Comparison of ENCODE assay signal across 1 cellular context in genomic region chrX:40173662-40174593, GRCh38.
TF ChIP-seq lines count a peak whose summit lies in the region.

No MANE protein-coding gene starts in this region.

TF ChIP-seq in HepG2, 621 proteins besides CTCF, POLR2A, EP300 and RAD21 (continued from another document and continues in another):
- TF ChIP-seq ASH2L (IDR thresholded peaks at IDR 0.05; ENCODE audit: insufficient read length, low read depth, low read length) (peak; percentile 53), ZNF776 (CRISPR knock-in tag; IDR thresholded peaks at IDR 0.05) (no peak), ZFY (CRISPR knock-in tag; IDR thresholded peaks at IDR 0.05) (peak; percentile 47; the same call in 1 of the 2 replicates), HNRNPLL (IDR thresholded peaks at IDR 0.05; ENCODE audit: low read depth, low read length, poor library complexity, severe bottlenecking) (peak; percentile 45), THAP11 (CRISPR knock-in tag; IDR thresholded peaks at IDR 0.05) (peak; percentile 1; the same call in 1 of the 2 replicates), ZC3H13 (CRISPR knock-in tag; IDR thresholded peaks at IDR 0.05) (no peak), ZNF503 (CRISPR knock-in tag; IDR thresholded peaks at IDR 0.05) (peak; percentile 32; the same call in 1 of the 2 replicates), GPN1 (CRISPR knock-in tag; IDR thresholded peaks at IDR 0.05; ENCODE audit: borderline replicate concordance) (no peak), ZNF770 (CRISPR knock-in tag; IDR thresholded peaks at IDR 0.05) (peak; percentile 93), ZNF121 (CRISPR knock-in tag; IDR thresholded peaks at IDR 0.05) (0 out of 2 replicates have a peak, but pooled peaks have one; percentile 15), CREB1 (IDR thresholded peaks at IDR 0.05) (no peak), CREB1 (CRISPR knock-in tag; IDR thresholded peaks at IDR 0.05) (peak; percentile 31; the same call in 1 of the 2 replicates), KDM6A (CRISPR knock-in tag; IDR thresholded peaks at IDR 0.05; ENCODE audit: low read depth) (0 out of 2 replicates have a peak, but pooled peaks have one; percentile 24), ZBTB34 (CRISPR knock-in tag; IDR thresholded peaks at IDR 0.05) (peak; percentile 86; the same call in 1 of the 2 replicates), NCOR1 (IDR thresholded peaks at IDR 0.05; ENCODE audit: borderline replicate concordance, low read length) (peak; percentile 29), FOXJ3 (CRISPR knock-in tag; IDR thresholded peaks at IDR 0.05; ENCODE audit: borderline replicate concordance) (no peak), MYC (CRISPR knock-in tag; IDR thresholded peaks at IDR 0.05; ENCODE audit: borderline replicate concordance) (peak; percentile 36; the same call in 1 of the 2 replicates), ZNF543 (CRISPR knock-in tag; IDR thresholded peaks at IDR 0.05) (no peak), ZNF143 (CRISPR knock-in tag; IDR thresholded peaks at IDR 0.05) (peak; percentile 63), PHF21A (CRISPR knock-in tag; IDR thresholded peaks at IDR 0.05) (peak; percentile 22), ZNF674 (CRISPR knock-in tag; IDR thresholded peaks at IDR 0.05; ENCODE audit: low read depth) (no peak), ZNF124 (CRISPR knock-in tag; IDR thresholded peaks at IDR 0.05) (peak; percentile 34; the same call in 1 of the 2 replicates), AHR (CRISPR knock-in tag; IDR thresholded peaks at IDR 0.05) (peak; percentile 25; the same call in 1 of the 2 replicates), STAG1 (CRISPR knock-in tag; IDR thresholded peaks at IDR 0.05) (peak; percentile 35), E2F1 (CRISPR knock-in tag; IDR thresholded peaks at IDR 0.05) (no peak), MAFG (CRISPR knock-in tag; IDR thresholded peaks at IDR 0.05) (no peak), NFE2 (CRISPR knock-in tag; IDR thresholded peaks at IDR 0.05) (no peak), NR2F6 (IDR thresholded peaks at IDR 0.05) (peak; percentile 50), NR2F6 (CRISPR knock-in tag; IDR thresholded peaks at IDR 0.05) (peak; percentile 20; the same call in 1 of the 2 replicates)
- TF ChIP-seq, protein P1, sequence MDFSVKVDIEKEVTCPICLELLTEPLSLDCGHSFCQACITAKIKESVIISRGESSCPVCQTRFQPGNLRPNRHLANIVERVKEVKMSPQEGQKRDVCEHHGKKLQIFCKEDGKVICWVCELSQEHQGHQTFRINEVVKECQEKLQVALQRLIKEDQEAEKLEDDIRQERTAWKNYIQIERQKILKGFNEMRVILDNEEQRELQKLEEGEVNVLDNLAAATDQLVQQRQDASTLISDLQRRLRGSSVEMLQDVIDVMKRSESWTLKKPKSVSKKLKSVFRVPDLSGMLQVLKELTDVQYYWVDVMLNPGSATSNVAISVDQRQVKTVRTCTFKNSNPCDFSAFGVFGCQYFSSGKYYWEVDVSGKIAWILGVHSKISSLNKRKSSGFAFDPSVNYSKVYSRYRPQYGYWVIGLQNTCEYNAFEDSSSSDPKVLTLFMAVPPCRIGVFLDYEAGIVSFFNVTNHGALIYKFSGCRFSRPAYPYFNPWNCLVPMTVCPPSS (IDR thresholded peaks at IDR 0.05), result no peak
- TF ChIP-seq, protein P2, sequence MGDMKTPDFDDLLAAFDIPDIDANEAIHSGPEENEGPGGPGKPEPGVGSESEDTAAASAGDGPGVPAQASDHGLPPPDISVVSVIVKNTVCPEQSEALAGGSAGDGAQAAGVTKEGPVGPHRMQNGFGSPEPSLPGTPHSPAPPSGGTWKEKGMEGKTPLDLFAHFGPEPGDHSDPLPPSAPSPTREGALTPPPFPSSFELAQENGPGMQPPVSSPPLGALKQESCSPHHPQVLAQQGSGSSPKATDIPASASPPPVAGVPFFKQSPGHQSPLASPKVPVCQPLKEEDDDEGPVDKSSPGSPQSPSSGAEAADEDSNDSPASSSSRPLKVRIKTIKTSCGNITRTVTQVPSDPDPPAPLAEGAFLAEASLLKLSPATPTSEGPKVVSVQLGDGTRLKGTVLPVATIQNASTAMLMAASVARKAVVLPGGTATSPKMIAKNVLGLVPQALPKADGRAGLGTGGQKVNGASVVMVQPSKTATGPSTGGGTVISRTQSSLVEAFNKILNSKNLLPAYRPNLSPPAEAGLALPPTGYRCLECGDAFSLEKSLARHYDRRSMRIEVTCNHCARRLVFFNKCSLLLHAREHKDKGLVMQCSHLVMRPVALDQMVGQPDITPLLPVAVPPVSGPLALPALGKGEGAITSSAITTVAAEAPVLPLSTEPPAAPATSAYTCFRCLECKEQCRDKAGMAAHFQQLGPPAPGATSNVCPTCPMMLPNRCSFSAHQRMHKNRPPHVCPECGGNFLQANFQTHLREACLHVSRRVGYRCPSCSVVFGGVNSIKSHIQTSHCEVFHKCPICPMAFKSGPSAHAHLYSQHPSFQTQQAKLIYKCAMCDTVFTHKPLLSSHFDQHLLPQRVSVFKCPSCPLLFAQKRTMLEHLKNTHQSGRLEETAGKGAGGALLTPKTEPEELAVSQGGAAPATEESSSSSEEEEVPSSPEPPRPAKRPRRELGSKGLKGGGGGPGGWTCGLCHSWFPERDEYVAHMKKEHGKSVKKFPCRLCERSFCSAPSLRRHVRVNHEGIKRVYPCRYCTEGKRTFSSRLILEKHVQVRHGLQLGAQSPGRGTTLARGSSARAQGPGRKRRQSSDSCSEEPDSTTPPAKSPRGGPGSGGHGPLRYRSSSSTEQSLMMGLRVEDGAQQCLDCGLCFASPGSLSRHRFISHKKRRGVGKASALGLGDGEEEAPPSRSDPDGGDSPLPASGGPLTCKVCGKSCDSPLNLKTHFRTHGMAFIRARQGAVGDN (CRISPR knock-in tag; IDR thresholded peaks at IDR 0.05), result peak; percentile 69
- TF ChIP-seq, protein P3, sequence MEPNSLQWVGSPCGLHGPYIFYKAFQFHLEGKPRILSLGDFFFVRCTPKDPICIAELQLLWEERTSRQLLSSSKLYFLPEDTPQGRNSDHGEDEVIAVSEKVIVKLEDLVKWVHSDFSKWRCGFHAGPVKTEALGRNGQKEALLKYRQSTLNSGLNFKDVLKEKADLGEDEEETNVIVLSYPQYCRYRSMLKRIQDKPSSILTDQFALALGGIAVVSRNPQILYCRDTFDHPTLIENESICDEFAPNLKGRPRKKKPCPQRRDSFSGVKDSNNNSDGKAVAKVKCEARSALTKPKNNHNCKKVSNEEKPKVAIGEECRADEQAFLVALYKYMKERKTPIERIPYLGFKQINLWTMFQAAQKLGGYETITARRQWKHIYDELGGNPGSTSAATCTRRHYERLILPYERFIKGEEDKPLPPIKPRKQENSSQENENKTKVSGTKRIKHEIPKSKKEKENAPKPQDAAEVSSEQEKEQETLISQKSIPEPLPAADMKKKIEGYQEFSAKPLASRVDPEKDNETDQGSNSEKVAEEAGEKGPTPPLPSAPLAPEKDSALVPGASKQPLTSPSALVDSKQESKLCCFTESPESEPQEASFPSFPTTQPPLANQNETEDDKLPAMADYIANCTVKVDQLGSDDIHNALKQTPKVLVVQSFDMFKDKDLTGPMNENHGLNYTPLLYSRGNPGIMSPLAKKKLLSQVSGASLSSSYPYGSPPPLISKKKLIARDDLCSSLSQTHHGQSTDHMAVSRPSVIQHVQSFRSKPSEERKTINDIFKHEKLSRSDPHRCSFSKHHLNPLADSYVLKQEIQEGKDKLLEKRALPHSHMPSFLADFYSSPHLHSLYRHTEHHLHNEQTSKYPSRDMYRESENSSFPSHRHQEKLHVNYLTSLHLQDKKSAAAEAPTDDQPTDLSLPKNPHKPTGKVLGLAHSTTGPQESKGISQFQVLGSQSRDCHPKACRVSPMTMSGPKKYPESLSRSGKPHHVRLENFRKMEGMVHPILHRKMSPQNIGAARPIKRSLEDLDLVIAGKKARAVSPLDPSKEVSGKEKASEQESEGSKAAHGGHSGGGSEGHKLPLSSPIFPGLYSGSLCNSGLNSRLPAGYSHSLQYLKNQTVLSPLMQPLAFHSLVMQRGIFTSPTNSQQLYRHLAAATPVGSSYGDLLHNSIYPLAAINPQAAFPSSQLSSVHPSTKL (CRISPR knock-in tag; IDR thresholded peaks at IDR 0.05), result peak; percentile 23; the same call in 1 of the 2 replicates
- TF ChIP-seq, protein P4, sequence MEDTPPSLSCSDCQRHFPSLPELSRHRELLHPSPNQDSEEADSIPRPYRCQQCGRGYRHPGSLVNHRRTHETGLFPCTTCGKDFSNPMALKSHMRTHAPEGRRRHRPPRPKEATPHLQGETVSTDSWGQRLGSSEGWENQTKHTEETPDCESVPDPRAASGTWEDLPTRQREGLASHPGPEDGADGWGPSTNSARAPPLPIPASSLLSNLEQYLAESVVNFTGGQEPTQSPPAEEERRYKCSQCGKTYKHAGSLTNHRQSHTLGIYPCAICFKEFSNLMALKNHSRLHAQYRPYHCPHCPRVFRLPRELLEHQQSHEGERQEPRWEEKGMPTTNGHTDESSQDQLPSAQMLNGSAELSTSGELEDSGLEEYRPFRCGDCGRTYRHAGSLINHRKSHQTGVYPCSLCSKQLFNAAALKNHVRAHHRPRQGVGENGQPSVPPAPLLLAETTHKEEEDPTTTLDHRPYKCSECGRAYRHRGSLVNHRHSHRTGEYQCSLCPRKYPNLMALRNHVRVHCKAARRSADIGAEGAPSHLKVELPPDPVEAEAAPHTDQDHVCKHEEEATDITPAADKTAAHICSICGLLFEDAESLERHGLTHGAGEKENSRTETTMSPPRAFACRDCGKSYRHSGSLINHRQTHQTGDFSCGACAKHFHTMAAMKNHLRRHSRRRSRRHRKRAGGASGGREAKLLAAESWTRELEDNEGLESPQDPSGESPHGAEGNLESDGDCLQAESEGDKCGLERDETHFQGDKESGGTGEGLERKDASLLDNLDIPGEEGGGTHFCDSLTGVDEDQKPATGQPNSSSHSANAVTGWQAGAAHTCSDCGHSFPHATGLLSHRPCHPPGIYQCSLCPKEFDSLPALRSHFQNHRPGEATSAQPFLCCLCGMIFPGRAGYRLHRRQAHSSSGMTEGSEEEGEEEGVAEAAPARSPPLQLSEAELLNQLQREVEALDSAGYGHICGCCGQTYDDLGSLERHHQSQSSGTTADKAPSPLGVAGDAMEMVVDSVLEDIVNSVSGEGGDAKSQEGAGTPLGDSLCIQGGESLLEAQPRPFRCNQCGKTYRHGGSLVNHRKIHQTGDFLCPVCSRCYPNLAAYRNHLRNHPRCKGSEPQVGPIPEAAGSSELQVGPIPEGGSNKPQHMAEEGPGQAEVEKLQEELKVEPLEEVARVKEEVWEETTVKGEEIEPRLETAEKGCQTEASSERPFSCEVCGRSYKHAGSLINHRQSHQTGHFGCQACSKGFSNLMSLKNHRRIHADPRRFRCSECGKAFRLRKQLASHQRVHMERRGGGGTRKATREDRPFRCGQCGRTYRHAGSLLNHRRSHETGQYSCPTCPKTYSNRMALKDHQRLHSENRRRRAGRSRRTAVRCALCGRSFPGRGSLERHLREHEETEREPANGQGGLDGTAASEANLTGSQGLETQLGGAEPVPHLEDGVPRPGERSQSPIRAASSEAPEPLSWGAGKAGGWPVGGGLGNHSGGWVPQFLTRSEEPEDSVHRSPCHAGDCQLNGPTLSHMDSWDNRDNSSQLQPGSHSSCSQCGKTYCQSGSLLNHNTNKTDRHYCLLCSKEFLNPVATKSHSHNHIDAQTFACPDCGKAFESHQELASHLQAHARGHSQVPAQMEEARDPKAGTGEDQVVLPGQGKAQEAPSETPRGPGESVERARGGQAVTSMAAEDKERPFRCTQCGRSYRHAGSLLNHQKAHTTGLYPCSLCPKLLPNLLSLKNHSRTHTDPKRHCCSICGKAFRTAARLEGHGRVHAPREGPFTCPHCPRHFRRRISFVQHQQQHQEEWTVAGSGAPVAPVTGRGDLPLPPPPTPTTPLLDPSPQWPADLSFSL (CRISPR knock-in tag; IDR thresholded peaks at IDR 0.05), result no peak
